ENCODE assay signal across 30 cellular contexts in the genomic region with DNA sequence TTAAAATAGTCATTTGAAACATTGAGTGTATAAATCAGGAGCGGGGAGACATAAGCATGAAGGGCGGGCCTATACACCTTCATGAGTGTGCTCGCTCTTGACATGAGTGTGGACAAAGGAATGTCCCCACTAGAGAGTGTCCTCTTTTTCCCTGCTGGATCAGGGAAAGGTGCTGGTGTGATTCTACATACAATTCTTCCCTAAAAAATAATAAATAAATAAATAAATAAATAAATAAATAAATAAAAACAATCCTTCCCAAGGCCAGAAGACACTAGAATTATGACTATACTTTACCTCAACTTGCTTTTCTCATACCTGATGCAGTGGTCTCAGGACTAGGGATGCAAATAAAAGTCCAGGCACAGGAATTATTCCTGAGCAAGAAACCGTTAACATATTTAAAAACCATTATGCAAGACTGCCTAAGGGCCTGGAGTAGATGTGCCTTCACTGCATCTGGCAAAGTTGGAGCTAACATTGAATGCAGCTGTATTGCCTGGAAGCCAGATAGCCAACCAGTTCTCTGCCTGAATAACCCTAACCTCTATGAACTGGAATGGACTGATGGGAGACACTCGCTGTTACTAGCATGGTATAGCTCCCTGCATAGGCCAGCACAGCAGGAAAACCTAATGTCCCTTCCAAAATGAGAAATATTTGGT. TPM values are rescaled to one million over a fixed set of nuclear protein-coding genes. Genes with fewer than 3 reads are reported as not detected.
"Had no signal": no experiment of that assay in that cellular context is flagged by ENCODE, and none has a peak within 500 bp of the region (broad histone marks: within the 10 kb centered on the region; RNA-seq: fewer than 3 reads in every experiment).

No MANE protein-coding gene starts in this region.

- H3K27ac Mint-ChIP-seq: activated CD4-positive, alpha-beta memory T cell treated with anti-CD3 and anti-CD28 coated beads for 36 hours; activated CD4-positive, alpha-beta T cell treated with anti-CD3 and anti-CD28 coated beads, Interleukin-2, amount 10 ng/mL, durations not matched to agents 7 days and 5 days; activated naive CD4-positive, alpha-beta T cell treated with anti-CD3 and anti-CD28 coated beads, Interleukin-2, amount 10 ng/mL, durations not matched to agents 7 days and 5 days; activated naive CD8-positive, alpha-beta T cell treated with anti-CD3 and anti-CD28 coated beads for 36 hours; activated T-cell treated with anti-CD3 and anti-CD28 coated beads, Interleukin-2, amount 50 U/mL, for 72 hours; activated T-helper 2 cell treated with anti-CD3 and anti-CD28 coated beads, Interferon-gamma antibody, Interleukin-2, Interleukin-4, amounts not matched to agents 10 μg/mL and 5 μg/mL and 100 μg/mL, durations not matched to agents 14 hours and 24 hours and 36 hours; WTC11 had no signal

- H3K36me3 ChIP-seq: adrenal gland, Peyer's patch, SJCRH30 had no signal

- H3K4me2 ChIP-seq: SK-N-SH had no signal

- H3K27ac ChIP-seq: adrenal gland, Peyer's patch, RWPE1, SJCRH30 had no signal

- H3K4me3 Mint-ChIP-seq: activated CD4-positive, alpha-beta memory T cell treated with anti-CD3 and anti-CD28 coated beads for 36 hours; activated CD4-positive, alpha-beta T cell treated with anti-CD3 and anti-CD28 coated beads, Interleukin-2, amount 10 ng/mL, durations not matched to agents 7 days and 5 days; activated naive CD4-positive, alpha-beta T cell treated with anti-CD3 and anti-CD28 coated beads, Interleukin-2, amount 10 ng/mL, durations not matched to agents 7 days and 5 days; activated naive CD8-positive, alpha-beta T cell treated with anti-CD3 and anti-CD28 coated beads for 36 hours; activated T-cell treated with anti-CD3 and anti-CD28 coated beads, Interleukin-2, amount 50 U/mL, for 72 hours; WTC11 had no signal

- H3K27me3 ChIP-seq: adrenal gland, Peyer's patch, SJCRH30 had no signal

- ATAC-seq: activated T-cell treated with anti-CD3 and anti-CD28 coated beads, Interleukin-2, amount 50 U/mL, for 72 hours; T-helper 17 cell; WTC11 had no signal

- H3K9me3 ChIP-seq: adrenal gland, Peyer's patch, SJCRH30, SK-N-SH had no signal

- H3K27me3 Mint-ChIP-seq: activated CD4-positive, alpha-beta memory T cell treated with anti-CD3 and anti-CD28 coated beads for 36 hours; activated naive CD8-positive, alpha-beta T cell treated with anti-CD3 and anti-CD28 coated beads for 36 hours; T-helper 17 cell had no signal

- DNase-seq: activated CD4-positive, alpha-beta memory T cell treated with anti-CD3 and anti-CD28 coated beads for 36 hours; activated CD4-positive, alpha-beta T cell treated with anti-CD3 and anti-CD28 coated beads, Interleukin-2, amount 10 ng/mL, durations not matched to agents 7 days and 5 days; activated CD4-positive, CD25-positive, alpha-beta regulatory T cell treated with anti-CD3 and anti-CD28 coated beads, Interleukin-2, amount 50 U/mL, for 72 hours; activated CD8-positive, alpha-beta memory T cell treated with anti-CD3 and anti-CD28 coated beads, Interleukin-2, amount 50 U/mL, for 4 hours; activated gamma-delta T cell treated with Interleukin-2 at 50 U/mL for 16 hours; activated naive CD4-positive, alpha-beta T cell treated with anti-CD3 and anti-CD28 coated beads, Interleukin-2, amount 10 ng/mL, durations not matched to agents 7 days and 5 days; activated naive CD8-positive, alpha-beta T cell treated with anti-CD3 and anti-CD28 coated beads for 36 hours; activated T-cell treated with anti-CD3 and anti-CD28 coated beads, Interleukin-2, amount 50 U/mL, for 72 hours; adrenal gland; anterior cingulate cortex; KG1; MV-4-11; NCI-H1092 treated with DMSO at 0.1 percent for 48 hours; NCI-H1436; NCI-H1694 treated with DMSO at 0.1 percent for 48 hours; NCI-H2029 treated with DMSO at 0.1 percent for 48 hours; NCI-H345; NCI-H510A treated with DMSO at 0.1 percent for 48 hours; NCI-H69; NK-92 treated with Interleukin-12 subunit alpha and Interleukin-12 subunit beta, amount 100 ng/mL, for 24 hours; Peyer's patch; Right ventricle myocardium superior; SJCRH30; SK-N-SH; SW 1271; T-helper 17 cell; T-helper 9 cell had no signal

- H3K9me3 Mint-ChIP-seq: activated CD4-positive, alpha-beta T cell treated with anti-CD3 and anti-CD28 coated beads, Interleukin-2, amount 10 ng/mL, durations not matched to agents 7 days and 5 days; activated naive CD4-positive, alpha-beta T cell treated with anti-CD3 and anti-CD28 coated beads, Interleukin-2, amount 10 ng/mL, durations not matched to agents 7 days and 5 days; activated naive CD8-positive, alpha-beta T cell treated with anti-CD3 and anti-CD28 coated beads for 36 hours; activated T-cell treated with anti-CD3 and anti-CD28 coated beads, Interleukin-2, amount 50 U/mL, for 72 hours; activated T-helper 2 cell treated with anti-CD3 and anti-CD28 coated beads, Interferon-gamma antibody, Interleukin-2, Interleukin-4, amounts not matched to agents 10 μg/mL and 5 μg/mL and 100 μg/mL, durations not matched to agents 14 hours and 24 hours and 36 hours had no signal

- H3K4me1 ChIP-seq: SJCRH30 had no signal

- H3K4me3 ChIP-seq: adrenal gland, Peyer's patch, SJCRH30 had no signal

- H3K36me3 Mint-ChIP-seq: WTC11 had no signal

- H3K9ac ChIP-seq: SK-N-SH had no signal

RNA-seq across cellular contexts. Expression of a gene that starts 37.5 kb away (rescaled TPM):
- total RNA-seq: SJCRH30 had no signal
